In the genomic region with DNA sequence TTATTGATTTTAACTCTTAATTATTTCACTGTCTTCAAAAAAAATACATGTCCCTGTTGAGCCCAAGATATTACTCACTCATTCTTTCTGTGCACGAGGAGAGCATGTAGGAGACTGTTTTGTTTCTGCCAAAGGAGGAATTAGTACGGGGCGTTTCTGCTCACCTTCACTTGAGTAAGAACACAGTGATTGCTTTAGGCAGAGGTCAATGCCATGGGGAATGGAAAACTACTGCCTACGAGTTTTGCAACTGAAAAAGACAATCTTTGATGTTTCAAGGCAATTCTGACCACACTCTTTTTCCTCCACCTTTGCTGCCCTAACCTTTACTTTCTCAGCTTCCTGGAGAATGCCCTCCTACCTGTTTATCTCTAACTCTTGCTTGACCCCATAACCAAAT, we compare ENCODE assay signal across 1 cellular context.
TF ChIP-seq lines count a peak whose summit lies in the region.

No MANE protein-coding gene starts in this region.

TF ChIP-seq in GM23338, 12 proteins besides CTCF, POLR2A, EP300 and RAD21 (continued from another document):
- TF ChIP-seq REST (IDR thresholded peaks at IDR 0.05; ENCODE audit: unreplicated experiment) (no peak), EZH2phosphoT487 (IDR thresholded peaks at IDR 0.05; ENCODE audit: unreplicated experiment) (no peak), STAT1 (IDR thresholded peaks at IDR 0.05; ENCODE audit: unreplicated experiment) (no peak), JUNB (IDR thresholded peaks at IDR 0.05; ENCODE audit: unreplicated experiment) (no peak), ZNF331 (CRISPR knock-in tag; IDR thresholded peaks at IDR 0.05; ENCODE audit: low read depth) (no peak), NANOG (IDR thresholded peaks at IDR 0.05; ENCODE audit: borderline replicate concordance) (no peak), CREB1 (CRISPR knock-in tag; IDR thresholded peaks at IDR 0.05; ENCODE audit: low read depth) (no peak), POLR2AphosphoS5 (IDR thresholded peaks at IDR 0.05; ENCODE audit: low read depth) (no peak), EZH2 (IDR thresholded peaks at IDR 0.05; ENCODE audit: low read depth, unreplicated experiment) (no peak), ZNF114 (CRISPR knock-in tag; IDR thresholded peaks at IDR 0.05) (no peak)
- TF ChIP-seq, protein P1, sequence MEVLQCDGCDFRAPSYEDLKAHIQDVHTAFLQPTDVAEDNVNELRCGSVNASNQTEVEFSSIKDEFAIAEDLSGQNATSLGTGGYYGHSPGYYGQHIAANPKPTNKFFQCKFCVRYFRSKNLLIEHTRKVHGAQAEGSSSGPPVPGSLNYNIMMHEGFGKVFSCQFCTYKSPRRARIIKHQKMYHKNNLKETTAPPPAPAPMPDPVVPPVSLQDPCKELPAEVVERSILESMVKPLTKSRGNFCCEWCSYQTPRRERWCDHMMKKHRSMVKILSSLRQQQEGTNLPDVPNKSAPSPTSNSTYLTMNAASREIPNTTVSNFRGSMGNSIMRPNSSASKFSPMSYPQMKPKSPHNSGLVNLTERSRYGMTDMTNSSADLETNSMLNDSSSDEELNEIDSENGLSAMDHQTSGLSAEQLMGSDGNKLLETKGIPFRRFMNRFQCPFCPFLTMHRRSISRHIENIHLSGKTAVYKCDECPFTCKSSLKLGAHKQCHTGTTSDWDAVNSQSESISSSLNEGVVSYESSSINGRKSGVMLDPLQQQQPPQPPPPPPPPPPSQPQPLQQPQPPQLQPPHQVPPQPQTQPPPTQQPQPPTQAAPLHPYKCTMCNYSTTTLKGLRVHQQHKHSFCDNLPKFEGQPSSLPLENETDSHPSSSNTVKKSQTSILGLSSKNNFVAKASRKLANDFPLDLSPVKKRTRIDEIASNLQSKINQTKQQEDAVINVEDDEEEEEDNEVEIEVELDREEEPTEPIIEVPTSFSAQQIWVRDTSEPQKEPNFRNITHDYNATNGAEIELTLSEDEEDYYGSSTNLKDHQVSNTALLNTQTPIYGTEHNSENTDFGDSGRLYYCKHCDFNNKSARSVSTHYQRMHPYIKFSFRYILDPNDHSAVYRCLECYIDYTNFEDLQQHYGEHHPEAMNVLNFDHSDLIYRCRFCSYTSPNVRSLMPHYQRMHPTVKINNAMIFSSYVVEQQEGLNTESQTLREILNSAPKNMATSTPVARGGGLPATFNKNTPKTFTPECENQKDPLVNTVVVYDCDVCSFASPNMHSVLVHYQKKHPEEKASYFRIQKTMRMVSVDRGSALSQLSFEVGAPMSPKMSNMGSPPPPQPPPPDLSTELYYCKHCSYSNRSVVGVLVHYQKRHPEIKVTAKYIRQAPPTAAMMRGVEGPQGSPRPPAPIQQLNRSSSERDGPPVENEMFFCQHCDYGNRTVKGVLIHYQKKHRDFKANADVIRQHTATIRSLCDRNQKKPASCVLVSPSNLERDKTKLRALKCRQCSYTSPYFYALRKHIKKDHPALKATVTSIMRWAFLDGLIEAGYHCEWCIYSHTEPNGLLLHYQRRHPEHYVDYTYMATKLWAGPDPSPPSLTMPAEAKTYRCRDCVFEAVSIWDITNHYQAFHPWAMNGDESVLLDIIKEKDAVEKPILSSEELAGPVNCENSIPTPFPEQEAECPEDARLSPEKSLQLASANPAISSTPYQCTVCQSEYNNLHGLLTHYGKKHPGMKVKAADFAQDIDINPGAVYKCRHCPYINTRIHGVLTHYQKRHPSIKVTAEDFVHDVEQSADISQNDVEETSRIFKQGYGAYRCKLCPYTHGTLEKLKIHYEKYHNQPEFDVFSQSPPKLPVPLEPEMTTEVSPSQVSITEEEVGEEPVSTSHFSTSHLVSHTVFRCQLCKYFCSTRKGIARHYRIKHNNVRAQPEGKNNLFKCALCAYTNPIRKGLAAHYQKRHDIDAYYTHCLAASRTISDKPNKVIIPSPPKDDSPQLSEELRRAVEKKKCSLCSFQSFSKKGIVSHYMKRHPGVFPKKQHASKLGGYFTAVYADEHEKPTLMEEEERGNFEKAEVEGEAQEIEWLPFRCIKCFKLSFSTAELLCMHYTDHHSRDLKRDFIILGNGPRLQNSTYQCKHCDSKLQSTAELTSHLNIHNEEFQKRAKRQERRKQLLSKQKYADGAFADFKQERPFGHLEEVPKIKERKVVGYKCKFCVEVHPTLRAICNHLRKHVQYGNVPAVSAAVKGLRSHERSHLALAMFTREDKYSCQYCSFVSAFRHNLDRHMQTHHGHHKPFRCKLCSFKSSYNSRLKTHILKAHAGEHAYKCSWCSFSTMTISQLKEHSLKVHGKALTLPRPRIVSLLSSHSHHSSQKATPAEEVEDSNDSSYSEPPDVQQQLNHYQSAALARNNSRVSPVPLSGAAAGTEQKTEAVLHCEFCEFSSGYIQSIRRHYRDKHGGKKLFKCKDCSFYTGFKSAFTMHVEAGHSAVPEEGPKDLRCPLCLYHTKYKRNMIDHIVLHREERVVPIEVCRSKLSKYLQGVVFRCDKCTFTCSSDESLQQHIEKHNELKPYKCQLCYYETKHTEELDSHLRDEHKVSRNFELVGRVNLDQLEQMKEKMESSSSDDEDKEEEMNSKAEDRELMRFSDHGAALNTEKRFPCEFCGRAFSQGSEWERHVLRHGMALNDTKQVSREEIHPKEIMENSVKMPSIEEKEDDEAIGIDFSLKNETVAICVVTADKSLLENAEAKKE (CRISPR knock-in tag; IDR thresholded peaks at IDR 0.05), result no peak
